1 cellular context compared by ENCODE assay signal in the genomic region with DNA sequence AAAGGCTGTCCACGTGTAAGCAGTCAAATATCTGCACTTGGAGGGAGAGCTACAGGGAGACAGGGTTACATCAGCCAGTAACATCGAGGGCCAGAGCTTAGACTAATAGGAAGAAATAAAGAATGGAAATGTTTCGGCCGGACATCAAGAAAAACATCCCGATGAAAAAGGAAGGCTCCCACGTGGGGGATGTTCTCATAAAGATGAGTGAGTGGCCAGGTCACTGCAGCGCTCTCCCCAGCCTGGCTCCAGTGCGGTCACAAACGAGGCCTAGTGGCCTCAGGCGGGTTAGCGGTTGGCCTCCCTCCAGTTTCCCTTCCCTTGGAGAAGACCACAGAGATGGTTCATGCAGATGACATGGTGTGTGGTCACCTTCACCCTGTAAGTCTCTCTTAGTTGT.
TF ChIP-seq lines count a peak whose summit lies in the region.

No MANE protein-coding gene starts in this region.

TF ChIP-seq in H1, 55 proteins besides CTCF, POLR2A, EP300 and RAD21 (continued from another document):
- TF ChIP-seq EGR1 (IDR thresholded peaks at IDR 0.05; ENCODE audit: borderline replicate concordance, low read depth, low read length) (no peak), BRCA1 (IDR thresholded peaks at IDR 0.05; ENCODE audit: low read depth, low read length) (no peak), ASH2L (IDR thresholded peaks at IDR 0.05; ENCODE audit: low read length) (no peak), SRF (IDR thresholded peaks at IDR 0.05; ENCODE audit: low read depth, low read length) (no peak), CHD2 (IDR thresholded peaks at IDR 0.05; ENCODE audit: low read length) (no peak), POLR2AphosphoS5 (IDR thresholded peaks at IDR 0.05; ENCODE audit: low read depth, low read length) (no peak)
